Comparison of ENCODE assay signal across 10 cellular contexts in the genomic region with DNA sequence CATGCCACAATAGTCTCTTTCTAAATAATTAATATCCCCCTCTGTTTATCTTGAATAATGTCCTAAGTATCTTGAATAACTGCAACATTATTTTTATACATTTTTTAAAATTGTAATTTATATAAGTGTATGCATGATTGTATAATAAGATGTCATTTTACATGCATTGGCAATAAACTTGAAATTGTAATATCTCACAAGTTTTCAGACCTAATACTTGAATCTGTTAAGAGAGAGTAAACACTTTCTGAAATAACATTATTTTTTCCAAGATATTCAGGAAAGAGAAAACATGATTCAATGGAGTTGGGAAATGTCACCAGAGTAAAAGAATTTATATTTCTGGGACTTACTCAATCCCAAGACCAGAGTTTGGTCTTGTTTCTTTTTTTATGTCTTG. TPM values are rescaled to one million over a fixed set of nuclear protein-coding genes. Genes with fewer than 3 reads are reported as not detected.
"Had no signal": no experiment of that assay in that cellular context is flagged by ENCODE, and none has a peak within 500 bp of the region (broad histone marks: within the 10 kb centered on the region; RNA-seq: fewer than 3 reads in every experiment).

TSS of gene OR4D11 (plus strand) at position 301 of the 400 bp plus-strand sequence. CDS start at position 301, 0 bp downstream.

- ATAC-seq: GM23338 had no signal

- H2AFZ ChIP-seq: GM23338 had no signal

- H3K9ac ChIP-seq: KMS-11 had no signal

- DNase-seq: H9, HCEC 1CT, IMR-90, Karpas-422, KBM-7 had no signal

- FAIRE-seq: H1, H54 had no signal

- H3K27ac ChIP-seq: KMS-11 had no signal

- H3K4me2 ChIP-seq: GM23338, KMS-11 had no signal

- H3K4me3 ChIP-seq: GM23338 had no signal

RNA-seq across cellular contexts. Expression of gene OR4D11, which starts in this region (rescaled TPM):
- total RNA-seq: GM23338, H1, H9, HT-29, IMR-90 had no signal
- polyA plus RNA-seq: GM23338, H1, IMR-90 had no signal
